In genomic region chr9:135129137-135129695, GRCh38 we compare ENCODE assay signal across 18 cellular contexts. TPM values are rescaled to one million over a fixed set of nuclear protein-coding genes. Genes with fewer than 3 reads are reported as not detected.
"Had no signal": no experiment of that assay in that cellular context is flagged by ENCODE, and none has a peak within 500 bp of the region (broad histone marks: within the 10 kb centered on the region; RNA-seq: fewer than 3 reads in every experiment).

No MANE protein-coding gene starts in this region.

- H3K27me3 ChIP-seq: MG63 had no signal

- ATAC-seq: HepG2 had no signal

- DNase-seq: IMR-90, Karpas-422, KG1, MG63, NCI-H1092 treated with DMSO at 0.1 percent for 48 hours, NCI-H1436, NCI-H187, NCI-H2029, NCI-H2081 treated with DMSO at 0.1 percent for 48 hours, NCI-H2171, NCI-H226, NCI-H446, NCI-H510A, NCI-H524 treated with DMSO at 0.1 percent for 48 hours, NCI-H774, SHP77, SK-N-SH had no signal

RNA-seq across cellular contexts. Expression of gene OLFM1, which starts 41.7 kb away (rescaled TPM):
- total RNA-seq: HepG2 had no signal
- polyA plus RNA-seq: HepG2 had no signal
